ENCODE assay signal across 18 cellular contexts in genomic region chr20:10640897-10641296, GRCh38. TPM values are rescaled to one million over a fixed set of nuclear protein-coding genes. Genes with fewer than 3 reads are reported as not detected.
DNase-seq lines count a peak whose midpoint lies in the region; TF ChIP-seq lines count a peak whose summit lies in the region.
"Had no signal": no experiment of that assay in that cellular context is flagged by ENCODE, and none has a peak within 500 bp of the region (broad histone marks: within the 10 kb centered on the region; RNA-seq: fewer than 3 reads in every experiment).

No MANE protein-coding gene starts in this region.

- H3K27ac Mint-ChIP-seq in osteocyte (ENCODE audit: unreplicated experiment) = peak overlapping the region; percentile 88
- H3K27ac Mint-ChIP-seq: CD4-positive, alpha-beta memory T cell had no signal

- 82 to 88% methylated on average over 12 of the region's 12 CpGs for WGBS in esophagus, 2 donors

- H3K4me3 ChIP-seq in ascending aorta = no peak overlapping the region
- H3K4me3 ChIP-seq in esophagus (ENCODE audit: low read depth in 1 of 2, low read length in 2 of 2) = no peak overlapping the region
- H3K4me3 ChIP-seq: BLaER1, GM12878, GM23248 had no signal

- peaks cover 73% of the 10 kb centered on the region for H3K36me3 Mint-ChIP-seq in osteocyte (ENCODE audit: unreplicated experiment)

- peaks cover 23 to 48% of the 10 kb centered on the region in 2 donors for H3K4me1 ChIP-seq in ascending aorta
- peaks cover 8 to 9% of the 10 kb centered on the region in 2 donors for H3K4me1 ChIP-seq in esophagus (ENCODE audit: control insufficient read depth in 2 of 2, insufficient read depth in 2 of 2, low read length in 1 of 2)

- H3K9me3 ChIP-seq in ascending aorta (no peaks in the 10 kb centered on the region), esophagus (ENCODE audit: control insufficient read depth in 2 of 2, insufficient read depth in 1 of 2, low read depth in 1 of 2, low read length in 1 of 2) (no peaks in the 10 kb centered on the region)
- H3K9me3 ChIP-seq: BLaER1 had no signal

- DNase-seq in EH (ENCODE audit: low read depth) (peak; percentile 7), ascending aorta (ENCODE audit: low spot score in 2 of 2) (no peak), osteocyte (ENCODE audit: extremely low spot score, unreplicated experiment) (no peak), RKO (ENCODE audit: low spot score) (no peak), NCI-H82 treated with DMSO at 0.1 percent for 48 hours (lab: John Stamatoyannopoulos, UW; ENCODE audit: unreplicated experiment) (no peak), amniotic stem cell (lab: John Stamatoyannopoulos, UW) (no peak)
- DNase-seq in central memory CD4-positive, alpha-beta T cell = no peak
- DNase-seq: CD4-positive, alpha-beta memory T cell; EL; GM23248; HCEC 1CT; NCI-H1092 treated with DMSO at 0.1 percent for 48 hours; NCI-H2081 treated with DMSO at 0.1 percent for 48 hours; NCI-H446 treated with DMSO at 0.1 percent for 48 hours; SHP77 treated with DMSO at 0.1 percent for 48 hours had no signal

- no peak for TF ChIP-seq CTCF in ascending aorta (IDR thresholded peaks at IDR 0.05)
- no peak for TF ChIP-seq CTCF in osteocyte (IDR thresholded peaks at IDR 0.05)

- H3K27ac ChIP-seq in ascending aorta = peak overlapping the region; percentile 93 to 100
- H3K27ac ChIP-seq in esophagus (ENCODE audit: low read depth in 2 of 2, low read length in 1 of 2) = peak overlapping the region; percentile 28 to 89
- H3K27ac ChIP-seq: BLaER1, GM23248 had no signal

- H3K27me3 ChIP-seq in ascending aorta (no peaks in the 10 kb centered on the region), esophagus (ENCODE audit: control insufficient read depth in 1 of 2, insufficient read depth in 2 of 2, low read length in 2 of 2) (no peaks in the 10 kb centered on the region)
- H3K27me3 ChIP-seq: BLaER1 had no signal

- intact Hi-C loops in ascending aorta (cut with DNase I) = loop anchor here (10.0 kb wide), 1 partner anchor 426 kb away; the partner anchor contains the start of gene SNAP25

- H3K27me3 Mint-ChIP-seq in osteocyte (ENCODE audit: unreplicated experiment) = no peaks in the 10 kb centered on the region
- H3K27me3 Mint-ChIP-seq: CD4-positive, alpha-beta memory T cell had no signal

- no peak overlapping the region for H3K4me3 Mint-ChIP-seq in osteocyte (ENCODE audit: unreplicated experiment)
- H3K4me3 Mint-ChIP-seq: CD4-positive, alpha-beta memory T cell had no signal

- H3K36me3 ChIP-seq in ascending aorta (peaks cover 51 to 73% of the 10 kb centered on the region in 2 donors), esophagus (ENCODE audit: control insufficient read depth in 2 of 2, insufficient read depth in 2 of 2, low read length in 1 of 2) (peaks cover 22 to 59% of the 10 kb centered on the region in 2 donors)
- H3K36me3 ChIP-seq: BLaER1 had no signal

- H3K4me1 Mint-ChIP-seq in osteocyte (ENCODE audit: unreplicated experiment) = peaks cover 95% of the 10 kb centered on the region
- H3K4me1 Mint-ChIP-seq: CD4-positive, alpha-beta memory T cell had no signal

- no peaks in the 10 kb centered on the region for H3K9me3 Mint-ChIP-seq in osteocyte (ENCODE audit: unreplicated experiment)
- H3K9me3 Mint-ChIP-seq: CD4-positive, alpha-beta memory T cell had no signal

RNA-seq across cellular contexts. Expression of gene JAG1, which starts 32.9 kb away (rescaled TPM):
- total RNA-seq in ascending aorta = 101 TPM
- polyA plus RNA-seq in esophagus = 10 to 100 TPM; 36.5 to 48.8 TPM
- total RNA-seq in osteocyte = 246 and 254 TPM in 2 replicates
